Comparison of ENCODE assay signal across 25 cellular contexts in genomic region chr1:237619553-237619952, GRCh38.
DNase-seq lines count a peak whose midpoint lies in the region; ATAC-seq, FAIRE-seq and TF ChIP-seq lines count a peak whose summit lies in the region.
"Had no signal": no experiment of that assay in that cellular context is flagged by ENCODE, and none has a peak within 500 bp of the region (broad histone marks: within the 10 kb centered on the region; RNA-seq: fewer than 3 reads in every experiment).

No MANE protein-coding gene starts in this region.

- H3K36me3 Mint-ChIP-seq in WTC11: peaks cover 38% of the 10 kb centered on the region
- H3K36me3 Mint-ChIP-seq: CD14-positive monocyte; CD8-positive, alpha-beta memory T cell had no signal

- no peaks in the 10 kb centered on the region for H4K20me1 ChIP-seq in HepG2 (ENCODE audit: insufficient read depth, low read length)
- H4K20me1 ChIP-seq: BLaER1 treated with 17β-estradiol and CSF1 and Interleukin-3, amounts not matched to agents 10 nM and 100 nM had no signal

- no peak overlapping the region for H3K27ac Mint-ChIP-seq in WTC11
- H3K27ac Mint-ChIP-seq: CD14-positive monocyte; CD4-positive, alpha-beta T cell; CD8-positive, alpha-beta memory T cell; GM23338; H9 had no signal

- no peak overlapping the region for H3K4me3 ChIP-seq in HepG2 (replicated peaks in 1 of 3; ENCODE audit: insufficient read depth in 1 of 3, low read depth in 2 of 3, low read length in 3 of 3)
- no peak overlapping the region for H3K4me3 ChIP-seq in right lobe of liver
- H3K4me3 ChIP-seq in NB4 (ENCODE audit: low read depth, low read length): no peak overlapping the region
- no peak overlapping the region for H3K4me3 ChIP-seq in upper lobe of left lung
- H3K4me3 ChIP-seq: BLaER1 treated with 17β-estradiol and CSF1 and Interleukin-3, amounts not matched to agents 10 nM and 100 nM; GM23338 had no signal

- peaks cover 26% of the 10 kb centered on the region for H3K9me3 ChIP-seq in HepG2 (ENCODE audit: low read length)
- H3K9me3 ChIP-seq in right lobe of liver: no peaks in the 10 kb centered on the region
- H3K9me3 ChIP-seq in upper lobe of left lung: peaks cover 0 to 8% (median 0%) of the 10 kb centered on the region in 4 donors
- H3K9me3 ChIP-seq: BE2C; BLaER1 treated with 17β-estradiol and CSF1 and Interleukin-3, amounts not matched to agents 10 nM and 100 nM had no signal

- no peaks in the 10 kb centered on the region for H3K79me2 ChIP-seq in HepG2 (ENCODE audit: insufficient read depth, low read length)

- no peaks in the 10 kb centered on the region for H3K27me3 ChIP-seq in HepG2 (ENCODE audit: control insufficient read depth in 1 of 2, insufficient read depth in 2 of 2, low read length in 2 of 2)
- H3K27me3 ChIP-seq in right lobe of liver: no peaks in the 10 kb centered on the region
- H3K27me3 ChIP-seq in upper lobe of left lung: no peaks in the 10 kb centered on the region
- H3K27me3 ChIP-seq: BE2C; BLaER1 treated with 17β-estradiol and CSF1 and Interleukin-3, amounts not matched to agents 10 nM and 100 nM had no signal

- H3K9me3 Mint-ChIP-seq in WTC11: peaks cover 28% of the 10 kb centered on the region

- in situ Hi-C loops in HepG2 (cut with HindIII; ENCODE audit: extremely low pct_ligation_motif_present, low pct_unique_long_range_greater_than_20kb): no loop called here

- H3K4me1 ChIP-seq in HepG2 (ENCODE audit: insufficient read depth, low read length) (no peaks in the 10 kb centered on the region), right lobe of liver (no peaks in the 10 kb centered on the region), upper lobe of left lung (no peaks in the 10 kb centered on the region)
- H3K4me1 ChIP-seq: BE2C; BLaER1 treated with 17β-estradiol and CSF1 and Interleukin-3, amounts not matched to agents 10 nM and 100 nM had no signal

- H3K36me3 ChIP-seq in HepG2 (replicated peaks in 1 of 2; ENCODE audit: control insufficient read depth in 1 of 2, insufficient read depth in 2 of 2, low read length in 2 of 2) (no peaks in the 10 kb centered on the region), right lobe of liver (no peaks in the 10 kb centered on the region), upper lobe of left lung (no peaks in the 10 kb centered on the region)
- H3K36me3 ChIP-seq: BE2C; BLaER1 treated with 17β-estradiol and CSF1 and Interleukin-3, amounts not matched to agents 10 nM and 100 nM had no signal

- H3K4me1 Mint-ChIP-seq in WTC11: no peaks in the 10 kb centered on the region
- H3K4me1 Mint-ChIP-seq: CD14-positive monocyte; CD8-positive, alpha-beta memory T cell; GM23338; H9 had no signal

- no peaks in the 10 kb centered on the region for H3K27me3 Mint-ChIP-seq in WTC11 (ENCODE audit: low read depth)
- H3K27me3 Mint-ChIP-seq: CD4-positive, alpha-beta T cell had no signal

- intact Hi-C loops in HepG2 (cut with micrococcal nuclease; ENCODE audit: unreplicated experiment) (no loop called here), right lobe of liver (cut with DNase I) (no loop called here)

- ATAC-seq in HepG2 (no peak), right lobe of liver (no peak), WTC11 (no peak), GM21619 (IDR thresholded peaks at IDR 0.05; ENCODE audit: unreplicated experiment) (no peak), upper lobe of left lung (ENCODE audit: low FRiP score in 2 of 2) (no peak)
- ATAC-seq: GM23338, HCT116 had no signal

- POLR2A ChIA-PET in HepG2 (lab: Yijun Ruan, JAX) (no interaction called here), WTC11 (lab: Charles Lee) (no interaction called here)

- TF ChIP-seq EP300 in HepG2 (IDR thresholded peaks at IDR 0.05; ENCODE audit: low read depth in 2 of 2, low read length in 2 of 2) (no peak), HepG2 (CRISPR knock-in tag; IDR thresholded peaks at IDR 0.05; ENCODE audit: borderline replicate concordance) (no peak), upper lobe of left lung (IDR thresholded peaks at IDR 0.05) (no peak)

- H3K27ac ChIP-seq in HepG2 (ENCODE audit: extremely low read length, insufficient read depth, low read length): no peak overlapping the region
- H3K27ac ChIP-seq in right lobe of liver: no peak overlapping the region
- H3K27ac ChIP-seq in upper lobe of left lung: no peak overlapping the region
- H3K27ac ChIP-seq: 22Rv1; BLaER1 treated with 17β-estradiol and CSF1 and Interleukin-3, amounts not matched to agents 10 nM and 100 nM had no signal

- CTCF ChIA-PET in HepG2 (lab: Yijun Ruan, JAX; ENCODE audit: low intra/inter-chr PET ratio, low total read pairs): no interaction called here
- CTCF ChIA-PET in WTC11 (lab: Charles Lee): no interaction called here

- no peak overlapping the region for H3K9ac ChIP-seq in HepG2 (ENCODE audit: insufficient read depth, low read depth, low read length)
- H3K9ac ChIP-seq: BLaER1 treated with 17β-estradiol and CSF1 and Interleukin-3, amounts not matched to agents 10 nM and 100 nM had no signal

- BruUV-seq in HepG2 (replicated peaks; lab: Mats Ljungman, UMichigan): no TSS peak

- 24% methylated on average over 5 of the region's 5 CpGs for WGBS in HepG2 (ENCODE audit: low lambda C conversion rate)
- 60% methylated on average over 5 of the region's 5 CpGs for WGBS in right lobe of liver (ENCODE audit: insufficient coverage, low coverage, low lambda C conversion rate, missing lambda C conversion rate)
- WGBS in upper lobe of left lung, 2 donors: 88 to 89% methylated on average over 5 of the region's 5 CpGs

- TF ChIP-seq POLR2A in HepG2 (IDR thresholded peaks at IDR 0.05; ENCODE audit: insufficient read depth in 1 of 2, low read depth in 2 of 2, low read length in 2 of 2): no peak
- no peak for TF ChIP-seq POLR2A in right lobe of liver (IDR thresholded peaks at IDR 0.05)
- TF ChIP-seq POLR2A in NB4 (IDR thresholded peaks at IDR 0.05; ENCODE audit: extremely low read depth, insufficient read length): no peak
- no peak for TF ChIP-seq POLR2A in upper lobe of left lung (IDR thresholded peaks at IDR 0.05)

- no peak overlapping the region for H3K4me2 ChIP-seq in HepG2 (ENCODE audit: low read depth, low read length)
- H3K4me2 ChIP-seq: BLaER1 treated with 17β-estradiol and CSF1 and Interleukin-3, amounts not matched to agents 10 nM and 100 nM; GM23338 had no signal

- DNase-seq in HepG2 (ENCODE audit: low spot score) (no peak), right lobe of liver (no peak), NB4 (ENCODE audit: low read depth) (peak; percentile 2), WTC11 (ENCODE audit: low spot score) (no peak), medulla oblongata (ENCODE audit: extremely low spot score) (no peak), AG20443 (ENCODE audit: low spot score) (no peak), upper lobe of left lung (no peak)
- DNase-seq: AML-193; BE2C; Calu3; CD4-positive, alpha-beta T cell; CD8-positive, alpha-beta memory T cell; COR-L47; DMS153; DND-41; H9 had no signal

- no peak for FAIRE-seq in HepG2 (lab: Jason Lieb, UNC)
- FAIRE-seq: A204.1, G401.6, GM12892 had no signal

- no peak overlapping the region for H2AFZ ChIP-seq in HepG2 (ENCODE audit: low read length)
- H2AFZ ChIP-seq: GM23338 had no signal

- TF ChIP-seq CTCF in HepG2 (CRISPR knock-in tag; IDR thresholded peaks at IDR 0.05): no peak
- no peak for TF ChIP-seq CTCF in right lobe of liver (IDR thresholded peaks at IDR 0.05)
- no peak for TF ChIP-seq CTCF in NB4 (IDR thresholded peaks at IDR 0.05; ENCODE audit: low read depth, low read length)
- no peak for TF ChIP-seq CTCF in WTC11 (IDR thresholded peaks at IDR 0.05)
- no peak for TF ChIP-seq CTCF in upper lobe of left lung (IDR thresholded peaks at IDR 0.05)

- no peak for TF ChIP-seq RAD21 in HepG2 (CRISPR knock-in tag; IDR thresholded peaks at IDR 0.05)

- no peak overlapping the region for H3K4me3 Mint-ChIP-seq in WTC11
- H3K4me3 Mint-ChIP-seq: CD14-positive monocyte; CD4-positive, alpha-beta T cell; CD8-positive, alpha-beta memory T cell; GM23338; H9 had no signal

TF ChIP-seq in HepG2, 621 proteins besides CTCF, POLR2A, EP300 and RAD21 (continues in another document):
- TF ChIP-seq ZNF775 (CRISPR knock-in tag; IDR thresholded peaks at IDR 0.05; ENCODE audit: borderline replicate concordance): no peak
- no peak for TF ChIP-seq KDM1A (CRISPR knock-in tag; IDR thresholded peaks at IDR 0.05)
- TF ChIP-seq ZNF317 (CRISPR knock-in tag; IDR thresholded peaks at IDR 0.05): peak; percentile 98
- no peak for TF ChIP-seq ZNF10 (CRISPR knock-in tag; IDR thresholded peaks at IDR 0.05; ENCODE audit: borderline replicate concordance, low read depth)
- no peak for TF ChIP-seq ZNF503 (CRISPR knock-in tag; IDR thresholded peaks at IDR 0.05)

TF ChIP-seq in WTC11, 78 proteins besides CTCF, POLR2A, EP300 and RAD21:
- no peak for TF ChIP-seq ZNF416 (CRISPR knock-in tag; IDR thresholded peaks at IDR 0.05)
- peak; percentile 95 for TF ChIP-seq ZNF317 (CRISPR knock-in tag; IDR thresholded peaks at IDR 0.05; ENCODE audit: borderline replicate concordance, low read depth)
- no peak for TF ChIP-seq GTF2I (CRISPR knock-in tag; conservative IDR thresholded peaks at IDR 0.05)
- TF ChIP-seq, protein P1, sequence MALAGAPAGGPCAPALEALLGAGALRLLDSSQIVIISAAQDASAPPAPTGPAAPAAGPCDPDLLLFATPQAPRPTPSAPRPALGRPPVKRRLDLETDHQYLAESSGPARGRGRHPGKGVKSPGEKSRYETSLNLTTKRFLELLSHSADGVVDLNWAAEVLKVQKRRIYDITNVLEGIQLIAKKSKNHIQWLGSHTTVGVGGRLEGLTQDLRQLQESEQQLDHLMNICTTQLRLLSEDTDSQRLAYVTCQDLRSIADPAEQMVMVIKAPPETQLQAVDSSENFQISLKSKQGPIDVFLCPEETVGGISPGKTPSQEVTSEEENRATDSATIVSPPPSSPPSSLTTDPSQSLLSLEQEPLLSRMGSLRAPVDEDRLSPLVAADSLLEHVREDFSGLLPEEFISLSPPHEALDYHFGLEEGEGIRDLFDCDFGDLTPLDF (CRISPR knock-in tag; IDR thresholded peaks at IDR 0.05): no peak
- TF ChIP-seq TEAD1 (CRISPR knock-in tag; IDR thresholded peaks at IDR 0.05): no peak

Comparison
In these comparisons a context has a peak if more than half of its experiments do, and no peak if none do; other contexts are left out.
1. Of the 50 proteins assayed by ChIP-seq in both HepG2 and WTC11: peak only in HepG2: none; only in WTC11: none; in both: ZNF317; in neither: 49.